31 cellular contexts compared by ENCODE assay signal in genomic region chr5:81762853-81763252, GRCh38.
"Had no signal": no experiment of that assay in that cellular context is flagged by ENCODE, and none has a peak within 500 bp of the region (broad histone marks: within the 10 kb centered on the region; RNA-seq: fewer than 3 reads in every experiment).

No MANE protein-coding gene starts in this region.

- H3K36me3 Mint-ChIP-seq: naive thymus-derived CD8-positive, alpha-beta T cell; natural killer cell treated with Interleukin-12 subunit alpha and Interleukin-12 subunit beta and Interleukin-15 and Interleukin-18, amount 100 ng/mL, for 72 hours; stimulated activated memory B cell treated with anti-CD40 and anti-IgM and Interleukin-4, amounts not matched to agents 10 μg/mL and 1 μg/mL and 100 μg/mL, for 72 hours had no signal

- H3K36me3 ChIP-seq: ovary, spleen, suprapubic skin, tibial artery, transverse colon, upper lobe of right lung, uterus had no signal

- H3K27me3 Mint-ChIP-seq: naive thymus-derived CD8-positive, alpha-beta T cell; progenitor cell of endocrine pancreas; stimulated activated naive CD8-positive, alpha-beta T cell treated with anti-CD3 and anti-CD28 coated beads, Interleukin-15, amount 100 ng/mL, for 72 hours; type B pancreatic cell had no signal

- H3K27ac Mint-ChIP-seq: naive thymus-derived CD8-positive, alpha-beta T cell; natural killer cell treated with Interleukin-12 subunit alpha and Interleukin-12 subunit beta and Interleukin-15 and Interleukin-18, amount 100 ng/mL, for 72 hours; nephron progenitor cell; progenitor cell of endocrine pancreas; stimulated activated memory B cell treated with anti-CD40 and anti-IgM and Interleukin-4, amounts not matched to agents 10 μg/mL and 1 μg/mL and 100 μg/mL, for 72 hours; stimulated activated naive CD8-positive, alpha-beta T cell treated with anti-CD3 and anti-CD28 coated beads, Interleukin-15, amount 100 ng/mL, for 72 hours; type B pancreatic cell had no signal

- H3K27me3 ChIP-seq: ovary, spleen, suprapubic skin, testis, tibial artery, transverse colon, upper lobe of right lung, uterus had no signal

- H3K4me3 ChIP-seq: ovary, psoas muscle, skin epidermis, smooth muscle cell, spleen, suprapubic skin, testis, tibial artery, transverse colon, upper lobe of right lung, uterus had no signal

- H3K27ac ChIP-seq: ovary, parathyroid adenoma, psoas muscle, skin epidermis, spleen, suprapubic skin, testis, tibial artery, transverse colon, upper lobe of right lung, uterus had no signal

- H3K4me3 Mint-ChIP-seq: naive thymus-derived CD8-positive, alpha-beta T cell; natural killer cell treated with Interleukin-12 subunit alpha and Interleukin-12 subunit beta and Interleukin-15 and Interleukin-18, amount 100 ng/mL, for 72 hours; nephron progenitor cell; neural crest cell; stimulated activated memory B cell treated with anti-CD40 and anti-IgM and Interleukin-4, amounts not matched to agents 10 μg/mL and 1 μg/mL and 100 μg/mL, for 72 hours; stimulated activated naive CD8-positive, alpha-beta T cell treated with anti-CD3 and anti-CD28 coated beads, Interleukin-15, amount 100 ng/mL, for 72 hours; type B pancreatic cell had no signal

- ATAC-seq: naive thymus-derived CD8-positive, alpha-beta T cell; natural killer cell treated with Interleukin-12 subunit alpha and Interleukin-12 subunit beta and Interleukin-15 and Interleukin-18, amount 100 ng/mL, for 72 hours; psoas muscle; right cardiac atrium; sciatic nerve; stimulated activated memory B cell treated with anti-CD40 and anti-IgM and Interleukin-4, amounts not matched to agents 10 μg/mL and 1 μg/mL and 100 μg/mL, for 72 hours; stimulated activated naive CD8-positive, alpha-beta T cell treated with anti-CD3 and anti-CD28 coated beads, Interleukin-15, amount 100 ng/mL, for 72 hours; stimulated activated naive CD8-positive, alpha-beta T cell treated with anti-CD3 and anti-CD28 coated beads, Interleukin-15, Interleukin-2, amounts not matched to agents 100 U/mL and 50 U/mL, for 24 hours; upper lobe of right lung had no signal

- H3K4me1 ChIP-seq: psoas muscle, testis, tibial artery, transverse colon, upper lobe of right lung, uterus had no signal

- H3K4me2 ChIP-seq: smooth muscle cell had no signal

- H3K9me3 ChIP-seq: ovary, psoas muscle, spleen, suprapubic skin, testis, tibial artery, transverse colon, upper lobe of right lung, uterus had no signal

- DNase-seq: naive thymus-derived CD8-positive, alpha-beta T cell; nephron progenitor cell; occipital lobe; ovary; posterior cingulate gyrus; psoas muscle; right cardiac atrium; spleen; stimulated activated CD4-positive, alpha-beta T cell treated with anti-CD3 and anti-CD28 coated beads, Interleukin-12 subunit alpha, Interleukin-12 subunit beta, amount 100 ng/mL, for 4 hours; stimulated activated CD4-positive, alpha-beta T cell treated with anti-CD3 and anti-CD28 coated beads, Interleukin-1b, Interleukin-23, amount 100 ng/mL, for 48 hours; stimulated activated CD4-positive, alpha-beta T cell treated with anti-CD3 and anti-CD28 coated beads, Interleukin-4, amount 100 ng/mL, for 1 hour; stimulated activated CD4-positive, alpha-beta T cell treated with anti-CD3 and anti-CD28 coated beads, Interleukin-4, amount 100 ng/mL, for 4 hours; stimulated activated CD8-positive, alpha-beta memory T cell treated with anti-CD3 and anti-CD28 coated beads, Interleukin-4, amount 100 ng/mL, for 48 hours; stimulated activated naive CD4-positive, alpha-beta T cell; stimulated activated naive CD8-positive, alpha-beta T cell treated with anti-CD3 and anti-CD28 coated beads, Interleukin-15, amount 100 ng/mL, for 72 hours; stimulated activated naive CD8-positive, alpha-beta T cell treated with anti-CD3 and anti-CD28 coated beads, Interleukin-15, Interleukin-2, amounts not matched to agents 100 U/mL and 50 U/mL, for 24 hours; testis; tibial artery; transverse colon; upper lobe of right lung; uterus had no signal

- H3K9ac ChIP-seq: parathyroid adenoma had no signal

- H3K9me3 Mint-ChIP-seq: naive thymus-derived CD8-positive, alpha-beta T cell; natural killer cell treated with Interleukin-12 subunit alpha and Interleukin-12 subunit beta and Interleukin-15 and Interleukin-18, amount 100 ng/mL, for 72 hours; nephron progenitor cell; neural crest cell; stimulated activated memory B cell treated with anti-CD40 and anti-IgM and Interleukin-4, amounts not matched to agents 10 μg/mL and 1 μg/mL and 100 μg/mL, for 72 hours; stimulated activated naive CD8-positive, alpha-beta T cell treated with anti-CD3 and anti-CD28 coated beads, Interleukin-15, amount 100 ng/mL, for 72 hours; type B pancreatic cell had no signal

- H3K79me2 ChIP-seq: parathyroid adenoma had no signal
